Comparison of ENCODE assay signal across 23 cellular contexts in the genomic region with DNA sequence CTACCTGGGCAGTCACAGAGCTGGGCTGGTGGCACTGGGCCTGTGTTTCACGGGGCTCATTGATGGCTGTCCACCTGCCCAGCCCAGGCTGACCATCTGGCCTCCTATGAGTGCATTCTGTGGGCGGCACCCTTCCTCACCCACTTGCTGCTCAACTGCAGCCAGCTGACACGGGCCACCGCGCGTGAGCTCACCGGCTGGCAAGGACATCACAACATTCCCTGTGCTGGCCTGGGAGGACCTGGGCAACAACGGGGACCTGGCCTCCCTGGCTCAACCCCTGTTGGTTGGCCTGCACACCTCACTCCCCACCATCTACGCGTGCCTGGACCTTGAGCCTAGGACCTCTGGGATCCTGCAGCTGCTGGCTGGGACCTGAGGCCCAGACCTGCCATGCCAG.
DNase-seq lines count a peak whose midpoint lies in the region; ATAC-seq and TF ChIP-seq lines count a peak whose summit lies in the region.
"Had no signal": no experiment of that assay in that cellular context is flagged by ENCODE, and none has a peak within 500 bp of the region (broad histone marks: within the 10 kb centered on the region; RNA-seq: fewer than 3 reads in every experiment).

No MANE protein-coding gene starts in this region.

- H2BK12ac ChIP-seq in trophoblast cell (ENCODE audit: low read length) = no peak overlapping the region

- H3K9me3 Mint-ChIP-seq in glutamatergic neuron (ENCODE audit: unreplicated experiment) = peaks cover 4% of the 10 kb centered on the region

- ATAC-seq in left ventricle myocardium superior = peak; percentile 63

- H3K27me3 Mint-ChIP-seq in glutamatergic neuron (ENCODE audit: unreplicated experiment) = peaks cover under 1% of the 10 kb centered on the region
- H3K27me3 Mint-ChIP-seq: CD4-positive, CD25-positive, alpha-beta regulatory T cell had no signal

- peak overlapping the region; percentile 43 for H3K27ac Mint-ChIP-seq in glutamatergic neuron (ENCODE audit: unreplicated experiment)
- H3K27ac Mint-ChIP-seq: CD4-positive, CD25-positive, alpha-beta regulatory T cell; HFFc6 had no signal

- H3K4me3 ChIP-seq in trophoblast cell (ENCODE audit: low read depth, low read length) = peak overlapping the region; percentile 29
- H3K4me3 ChIP-seq: PC-9, SJCRH30 had no signal

- H4K91ac ChIP-seq in trophoblast cell (ENCODE audit: low read depth, low read length) = no peak overlapping the region

- H4K12ac ChIP-seq in trophoblast cell (ENCODE audit: low read depth, low read length) = no peak overlapping the region

- H3K18ac ChIP-seq in trophoblast cell (ENCODE audit: low read length) = no peak overlapping the region

- no peaks in the 10 kb centered on the region for H3K4me1 ChIP-seq in trophoblast cell (ENCODE audit: control insufficient read depth in 1 of 2, insufficient read depth in 2 of 2, low read length in 2 of 2)
- H3K4me1 ChIP-seq: BE2C, Caco-2, SJCRH30 had no signal

- H3K4ac ChIP-seq in trophoblast cell (ENCODE audit: low read depth, low read length) = no peak overlapping the region

- H3K4me2 ChIP-seq in trophoblast cell (ENCODE audit: low read length) = no peak overlapping the region
- H3K4me2 ChIP-seq: PC-9 had no signal

- H4K8ac ChIP-seq in trophoblast cell (ENCODE audit: low read depth, low read length) = no peak overlapping the region

- no peak overlapping the region for H2BK120ac ChIP-seq in trophoblast cell (ENCODE audit: insufficient read depth, low read length, poor library complexity)

- H3K9ac ChIP-seq in trophoblast cell (ENCODE audit: low read length) = no peak overlapping the region

- no peaks in the 10 kb centered on the region for H3K36me3 ChIP-seq in trophoblast cell (ENCODE audit: control insufficient read depth in 1 of 2, insufficient read depth in 2 of 2, low read length in 2 of 2)
- H3K36me3 ChIP-seq: BE2C, SJCRH30 had no signal

- no peak overlapping the region for H3K14ac ChIP-seq in trophoblast cell (ENCODE audit: low read length)

- H3K27me3 ChIP-seq in trophoblast cell (ENCODE audit: insufficient read depth, low read length) = no peaks in the 10 kb centered on the region
- H3K27me3 ChIP-seq: BE2C, SJCRH30 had no signal

- no peaks in the 10 kb centered on the region for H3K4me1 Mint-ChIP-seq in glutamatergic neuron (ENCODE audit: low read depth, unreplicated experiment)
- H3K4me1 Mint-ChIP-seq: CD4-positive, CD25-positive, alpha-beta regulatory T cell had no signal

- no peaks in the 10 kb centered on the region for H3K79me1 ChIP-seq in trophoblast cell (ENCODE audit: low read length)

- H3K79me2 ChIP-seq in trophoblast cell (ENCODE audit: control insufficient read depth, insufficient read depth, low read length, poor library complexity) = no peaks in the 10 kb centered on the region

- H2BK5ac ChIP-seq in trophoblast cell (ENCODE audit: low read depth, low read length, poor library complexity) = no peak overlapping the region

- no CpG with 5 or more reads among the region's 10 CpGs for WGBS in trophoblast cell (ENCODE audit: extremely low coverage, insufficient coverage, insufficient read length)

- no peak for TF ChIP-seq CTCF in glutamatergic neuron (IDR thresholded peaks at IDR 0.05; ENCODE audit: partially characterized antibody, unreplicated experiment)

- H3K4me3 Mint-ChIP-seq in glutamatergic neuron (ENCODE audit: unreplicated experiment) = no peak overlapping the region
- H3K4me3 Mint-ChIP-seq: CD4-positive, CD25-positive, alpha-beta regulatory T cell; HFFc6 had no signal

- H2AK5ac ChIP-seq in trophoblast cell (ENCODE audit: low read length) = no peak overlapping the region

- no peaks in the 10 kb centered on the region for H3K9me3 ChIP-seq in trophoblast cell (ENCODE audit: insufficient read depth, low read depth, low read length)
- H3K9me3 ChIP-seq: BE2C, Caco-2, SJCRH30 had no signal

- no peak overlapping the region for H3K27ac ChIP-seq in trophoblast cell (ENCODE audit: low read depth, low read length)
- H3K27ac ChIP-seq: 22Rv1, PC-9, RWPE1, SJCRH30 had no signal

- intact Hi-C loops in left ventricle myocardium superior (cut with micrococcal nuclease) = no loop called here

- H2AFZ ChIP-seq in trophoblast cell (ENCODE audit: insufficient read depth, low read length, poor library complexity) = no peak overlapping the region
- H2AFZ ChIP-seq: PC-9 had no signal

- peaks cover 5% of the 10 kb centered on the region for H3K36me3 Mint-ChIP-seq in glutamatergic neuron (ENCODE audit: unreplicated experiment)
- H3K36me3 Mint-ChIP-seq: CD4-positive, CD25-positive, alpha-beta regulatory T cell had no signal

- H3K23ac ChIP-seq in trophoblast cell (ENCODE audit: low read length) = no peak overlapping the region

- DNase-seq in D341Med (ENCODE audit: low spot score) (peak; percentile 38), glutamatergic neuron (no peak), left ventricle myocardium superior (peak; percentile 52), trophoblast cell (no peak), pons (ENCODE audit: low spot score) (no peak), NCI-H1436 (lab: John Stamatoyannopoulos, UW) (no peak), AG20443 (ENCODE audit: low spot score) (no peak)
- DNase-seq in central memory CD4-positive, alpha-beta T cell = no peak
- DNase-seq: BE2C; Caco-2; CD4-positive, CD25-positive, alpha-beta regulatory T cell; EL; HFFc6; KG1; MV-4-11; NCI-H1417; NCI-H187 treated with DMSO at 0.1 percent for 48 hours; NCI-H226; NCI-H524 treated with DMSO at 0.1 percent for 48 hours; PC-9; SJCRH30 had no signal

Comparison
In these comparisons a context has a peak if more than half of its experiments do, and no peak if none do; other contexts are left out.
1. DNase-seq: peak in D341Med (single experiment) and left ventricle myocardium superior (single experiment); none in glutamatergic neuron (single experiment), trophoblast cell (0 of 2), pons (single experiment), NCI-H1436 (single experiment), AG20443 (single experiment) and central memory CD4-positive, alpha-beta T cell (single experiment).